ENCODE assay signal across 12 cellular contexts in the genomic region with DNA sequence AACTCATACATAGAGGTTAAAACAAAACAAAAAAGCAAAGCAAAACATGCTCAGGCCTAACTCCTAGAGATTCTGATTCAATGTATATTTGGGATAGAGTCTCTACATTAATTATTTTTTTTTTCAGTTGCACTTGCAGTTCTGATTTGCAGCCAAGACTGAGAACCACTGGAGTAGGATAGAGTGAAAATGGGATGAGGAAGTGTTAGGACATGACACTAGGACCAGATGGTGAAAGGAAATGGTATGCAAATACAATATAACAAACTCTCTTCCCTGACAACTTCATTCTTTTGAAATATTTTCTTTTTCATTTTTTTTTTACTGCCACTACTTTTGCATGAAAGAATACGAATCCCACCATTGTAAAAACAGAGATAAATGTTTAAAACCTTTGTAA. TPM values are rescaled to one million over a fixed set of nuclear protein-coding genes. Genes with fewer than 3 reads are reported as not detected.
DNase-seq lines count a peak whose midpoint lies in the region; ATAC-seq and TF ChIP-seq lines count a peak whose summit lies in the region.
"Had no signal": no experiment of that assay in that cellular context is flagged by ENCODE, and none has a peak within 500 bp of the region (broad histone marks: within the 10 kb centered on the region; RNA-seq: fewer than 3 reads in every experiment).

No MANE protein-coding gene starts in this region.

- no peaks in the 10 kb centered on the region for H3K9me3 Mint-ChIP-seq in CD4-positive, CD25-positive, alpha-beta regulatory T cell
- peaks cover 0 to 5% (median 0%) of the 10 kb centered on the region in 7 donors for H3K9me3 Mint-ChIP-seq in naive B cell

- 87% methylated on average over 1 of the region's 1 CpG for WGBS in body of pancreas, 2 donors

- no peaks in the 10 kb centered on the region for H4K20me1 ChIP-seq in SU-DHL-6 (ENCODE audit: low read depth, low read length)

- TF ChIP-seq POLR2A in body of pancreas (IDR thresholded peaks at IDR 0.05), result no peak

- TF ChIP-seq CTCF in SU-DHL-6 (IDR thresholded peaks at IDR 0.05; ENCODE audit: insufficient read depth, low read length, poor library complexity, severe bottlenecking) (no peak), body of pancreas (IDR thresholded peaks at IDR 0.05) (no peak)

- no peaks in the 10 kb centered on the region for H3K36me3 Mint-ChIP-seq in CD4-positive, CD25-positive, alpha-beta regulatory T cell
- no peaks in the 10 kb centered on the region for H3K36me3 Mint-ChIP-seq in naive B cell

- H3F3A ChIP-seq in SU-DHL-6 (ENCODE audit: insufficient read depth), result peaks cover 43% of the 10 kb centered on the region

- peak overlapping the region; percentile 56 to 99 (median 86) for H3K4me3 Mint-ChIP-seq in CD4-positive, CD25-positive, alpha-beta regulatory T cell
- H3K4me3 Mint-ChIP-seq in naive B cell, result peak overlapping the region in 7 of 8 donors; percentile 78 to 97 (median 95)

- no peaks in the 10 kb centered on the region for H3K36me3 ChIP-seq in CD4-positive, CD25-positive, alpha-beta regulatory T cell (ENCODE audit: control insufficient read depth, insufficient read depth, low read length)
- peaks cover 8% of the 10 kb centered on the region for H3K36me3 ChIP-seq in SU-DHL-6 (ENCODE audit: low read length)
- no peaks in the 10 kb centered on the region for H3K36me3 ChIP-seq in body of pancreas (replicated peaks in 1 of 2; ENCODE audit: insufficient read depth in 1 of 2, low read depth in 2 of 2)
- H3K36me3 ChIP-seq: left lung had no signal

- H3K79me2 ChIP-seq in SU-DHL-6 (ENCODE audit: insufficient read depth, low read length), result peaks cover 6% of the 10 kb centered on the region

- H3K4me1 ChIP-seq in CD4-positive, CD25-positive, alpha-beta regulatory T cell (ENCODE audit: control insufficient read depth, insufficient read depth, low read length, poor library complexity, severe bottlenecking), result peaks cover 9% of the 10 kb centered on the region
- peaks cover 12% of the 10 kb centered on the region for H3K4me1 ChIP-seq in body of pancreas
- H3K4me1 ChIP-seq: psoas muscle had no signal

- peak overlapping the region; percentile 76 for H3K27ac ChIP-seq in CD4-positive, CD25-positive, alpha-beta regulatory T cell (ENCODE audit: insufficient read depth, low read length, poor library complexity, severe bottlenecking)
- H3K27ac ChIP-seq in SU-DHL-6 (ENCODE audit: low read depth, low read length), result peak overlapping the region; percentile 93
- peak overlapping the region in 1 of 4 donors; percentile 97 for H3K27ac ChIP-seq in body of pancreas
- H3K27ac ChIP-seq: psoas muscle had no signal

- no peak for ATAC-seq in CD4-positive, CD25-positive, alpha-beta regulatory T cell (ENCODE audit: low read depth in 2 of 2)
- ATAC-seq in naive B cell (ENCODE audit: low read depth in 2 of 2), result no peak
- no peak for ATAC-seq in body of pancreas
- ATAC-seq in HG03571 (IDR thresholded peaks at IDR 0.05; ENCODE audit: unreplicated experiment), result no peak
- ATAC-seq: left lung, psoas muscle had no signal

- intact Hi-C loops in body of pancreas (cut with DNase I), result no loop called here

- H3K27ac Mint-ChIP-seq in CD4-positive, CD25-positive, alpha-beta regulatory T cell, result no peak overlapping the region
- peak overlapping the region; percentile 21 to 95 (median 82) for H3K27ac Mint-ChIP-seq in naive B cell

- peak overlapping the region; percentile 96 for H3K9ac ChIP-seq in SU-DHL-6 (ENCODE audit: low read length)

- peak overlapping the region; percentile 100 for H3K4me2 ChIP-seq in SU-DHL-6 (ENCODE audit: low read depth, low read length, poor library complexity, severe bottlenecking)

- no peaks in the 10 kb centered on the region for H3K9me2 ChIP-seq in SU-DHL-6 (replicated peaks; ENCODE audit: insufficient read depth, low read length)

- H2AFZ ChIP-seq in SU-DHL-6 (ENCODE audit: low read depth, low read length, severe bottlenecking), result no peak overlapping the region

- H3K9me3 ChIP-seq in CD4-positive, CD25-positive, alpha-beta regulatory T cell (ENCODE audit: control insufficient read depth in 2 of 2, low read length in 2 of 2), result no peaks in the 10 kb centered on the region
- no peaks in the 10 kb centered on the region for H3K9me3 ChIP-seq in SU-DHL-6 (ENCODE audit: insufficient read depth, low read length)
- H3K9me3 ChIP-seq in body of pancreas, result no peaks in the 10 kb centered on the region
- H3K9me3 ChIP-seq: left lung, psoas muscle, testis had no signal

- H3K27me3 Mint-ChIP-seq in CD4-positive, CD25-positive, alpha-beta regulatory T cell, result no peaks in the 10 kb centered on the region
- no peaks in the 10 kb centered on the region for H3K27me3 Mint-ChIP-seq in naive B cell

- H3K27me3 ChIP-seq in CD4-positive, CD25-positive, alpha-beta regulatory T cell (ENCODE audit: control insufficient read depth, insufficient read depth, low read length), result no peaks in the 10 kb centered on the region
- H3K27me3 ChIP-seq in SU-DHL-6 (ENCODE audit: low read length) (no peaks in the 10 kb centered on the region), body of pancreas (no peaks in the 10 kb centered on the region)
- H3K27me3 ChIP-seq: left lung, testis had no signal

- DNase-seq in CD4-positive, CD25-positive, alpha-beta regulatory T cell, result no peak
- DNase-seq in GM03348 (ENCODE audit: low spot score) (peak; percentile 22), naive B cell (no peak), amniotic stem cell (lab: John Stamatoyannopoulos, UW) (no peak), body of pancreas (no peak)
- DNase-seq: left lung, MM.1S, psoas muscle, T1000, testis had no signal

- H3K4me3 ChIP-seq in CD4-positive, CD25-positive, alpha-beta regulatory T cell (ENCODE audit: low read depth, low read length), result no peak overlapping the region
- peak overlapping the region; percentile 97 for H3K4me3 ChIP-seq in SU-DHL-6 (ENCODE audit: insufficient read depth, low read length, poor library complexity, severe bottlenecking)
- no peak overlapping the region for H3K4me3 ChIP-seq in body of pancreas

- peaks cover 17 to 34% (median 27%) of the 10 kb centered on the region in 4 donors for H3K4me1 Mint-ChIP-seq in CD4-positive, CD25-positive, alpha-beta regulatory T cell
- H3K4me1 Mint-ChIP-seq in naive B cell, result peaks cover 23 to 25% (median 24%) of the 10 kb centered on the region in 3 donors

RNA-seq across cellular contexts. Expression of a gene that starts 1.8 kb away (rescaled TPM):
- 1.5 TPM for total RNA-seq in CD4-positive, CD25-positive, alpha-beta regulatory T cell
- 1 to 10 TPM in 3 of 4 donors, under 1 TPM in 1; 0.63 to 4.3 (median 3.8) TPM for polyA plus RNA-seq in CD4-positive, CD25-positive, alpha-beta regulatory T cell
- polyA plus RNA-seq in naive B cell (ENCODE audit: low read depth in 6 of 6), result 10 to 100 TPM in 2 of 6 donors, 1 to 10 TPM in 4; 5.1 to 24.4 (median 8.1) TPM
- 1 to 10 TPM; 4.9 to 6.2 TPM for total RNA-seq in body of pancreas

RNA-seq across cellular contexts. Expression of a gene that starts 1.9 kb away (rescaled TPM):
- 0.84 TPM for total RNA-seq in CD4-positive, CD25-positive, alpha-beta regulatory T cell
- polyA plus RNA-seq in CD4-positive, CD25-positive, alpha-beta regulatory T cell, result 1 to 10 TPM in 2 of 4 donors, under 1 TPM in 2; 0.67 to 4.2 (median 1.6) TPM
- 1 to 10 TPM in 5 of 6 donors, under 1 TPM in 1; 0.45 to 5.9 (median 1.6) TPM for polyA plus RNA-seq in naive B cell (ENCODE audit: low read depth in 6 of 6)
- 1 to 10 TPM; 2.3 to 9.9 TPM for total RNA-seq in body of pancreas

Comparison
In these comparisons a context has a peak if more than half of its experiments do, and no peak if none do; other contexts are left out.
1. H3K27ac Mint-ChIP-seq: peak in naive B cell (6 of 6); none in CD4-positive, CD25-positive, alpha-beta regulatory T cell (0 of 3).